Comparison of ENCODE assay signal across 8 cellular contexts in the genomic region with DNA sequence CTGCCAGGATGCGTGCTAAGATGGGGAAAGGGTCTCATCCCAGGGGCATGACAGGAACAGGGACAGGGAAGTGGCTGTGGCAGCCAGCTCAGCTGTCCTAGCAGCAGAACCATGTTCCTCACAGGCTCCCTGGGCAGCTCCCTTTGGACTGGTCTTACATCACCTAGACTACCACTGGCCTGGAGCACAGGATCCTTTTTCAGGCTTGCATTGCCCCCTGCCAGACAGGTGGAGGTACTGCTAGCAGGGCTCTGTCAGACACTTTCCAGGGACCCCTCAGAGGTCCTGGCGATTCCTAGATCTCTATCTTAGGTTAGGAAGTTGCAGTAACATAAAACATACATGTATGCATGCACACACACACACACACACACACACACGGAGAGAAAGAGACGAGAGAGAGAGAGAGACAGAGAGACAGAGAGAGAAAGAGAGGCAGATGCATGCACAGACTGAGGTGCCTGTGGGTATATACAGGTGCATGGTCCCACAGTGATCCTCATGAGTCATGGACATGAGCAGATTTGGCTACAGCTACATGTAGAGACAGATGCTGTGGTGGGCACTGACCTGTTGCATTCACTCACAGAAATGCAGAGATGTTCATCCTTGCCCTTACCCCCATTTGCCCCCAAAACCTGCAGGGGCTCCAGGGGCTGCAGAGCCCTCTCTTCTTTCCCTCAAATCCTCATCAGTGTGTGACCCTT.
DNase-seq lines count a peak whose midpoint lies in the region; ATAC-seq, FAIRE-seq and TF ChIP-seq lines count a peak whose summit lies in the region.

No MANE protein-coding gene starts in this region.

- no peaks in the 10 kb centered on the region for H3K4me1 ChIP-seq in mesendoderm (ENCODE audit: control insufficient read depth, low read depth, low read length)

- H3K4me3 ChIP-seq in cardiac fibroblast (replicated peaks in 1 of 2; ENCODE audit: low read depth in 2 of 2, low read length in 2 of 2) = no peak overlapping the region
- H3K4me3 ChIP-seq in mesendoderm (ENCODE audit: low read length) = no peak overlapping the region

- H3K79me1 ChIP-seq in mesendoderm (ENCODE audit: low read length) = no peaks in the 10 kb centered on the region

- no peak overlapping the region for H4K5ac ChIP-seq in mesendoderm (ENCODE audit: low read length)

- no peak overlapping the region for H3K18ac ChIP-seq in mesendoderm (ENCODE audit: low read length)

- ATAC-seq in HG03159 (IDR thresholded peaks at IDR 0.05; ENCODE audit: unreplicated experiment) = no peak

- H4K8ac ChIP-seq in mesendoderm (ENCODE audit: low read depth, low read length) = no peak overlapping the region

- H3K9ac ChIP-seq in mesendoderm (ENCODE audit: low read length) = peak overlapping the region; percentile 22

- no peak overlapping the region for H2BK15ac ChIP-seq in mesendoderm (replicated peaks; ENCODE audit: low read depth)

- H3K36me3 ChIP-seq in mesendoderm (ENCODE audit: control insufficient read depth, insufficient read depth, low read length) = no peaks in the 10 kb centered on the region

- no peaks in the 10 kb centered on the region for H3K79me2 ChIP-seq in mesendoderm (ENCODE audit: control insufficient read depth, insufficient read depth, low read length)

- H3K4ac ChIP-seq in mesendoderm (ENCODE audit: low read depth, low read length) = no peak overlapping the region

- no peak overlapping the region for H3K4me2 ChIP-seq in mesendoderm (ENCODE audit: low read length)

- no peak overlapping the region for H3K23ac ChIP-seq in mesendoderm (ENCODE audit: low read length)

- DNase-seq in D341Med (ENCODE audit: low spot score) (peak; percentile 36), GM19239 (ENCODE audit: insufficient read length, low spot score) (peak; percentile 20), NCI-H2107 (lab: John Stamatoyannopoulos, UW) (peak; percentile 10), cardiac fibroblast (ENCODE audit: low read depth in 2 of 2) (peak; percentile 59 to 64), mesendoderm (peak; percentile 84), superior temporal gyrus (ENCODE audit: extremely low spot score) (no peak), NCI-H1930 (lab: John Stamatoyannopoulos, UW) (no peak)

- no peak overlapping the region for H2AK5ac ChIP-seq in mesendoderm (ENCODE audit: low read length)

- H2BK5ac ChIP-seq in mesendoderm (ENCODE audit: low read length) = no peak overlapping the region

- no peak overlapping the region for H2BK120ac ChIP-seq in mesendoderm (ENCODE audit: low read depth, low read length)

- no peak overlapping the region for H3K27ac ChIP-seq in mesendoderm (ENCODE audit: low read depth, low read length)

- WGBS in mesendoderm (ENCODE audit: extremely low coverage, insufficient coverage, low lambda C conversion rate) = no CpG with 5 or more reads among the region's 4 CpGs

- FAIRE-seq in GM19239 (lab: Jason Lieb, UNC) = peak; percentile 54

- peak overlapping the region; percentile 37 for H3K56ac ChIP-seq in mesendoderm (ENCODE audit: low read length)

- no peaks in the 10 kb centered on the region for H3K27me3 ChIP-seq in mesendoderm (ENCODE audit: insufficient read depth, low read length, poor library complexity)

- peak; percentile 62 for TF ChIP-seq CTCF in cardiac fibroblast (IDR thresholded peaks at IDR 0.05; ENCODE audit: low read depth, low read length)

Comparison
In these comparisons a context has a peak if more than half of its experiments do, and no peak if none do; other contexts are left out.
1. DNase-seq: peak in D341Med (single experiment), GM19239 (single experiment), NCI-H2107 (single experiment), cardiac fibroblast (2 of 2) and mesendoderm (single experiment); none in superior temporal gyrus (single experiment) and NCI-H1930 (0 of 2).